24 cellular contexts compared by ENCODE assay signal in genomic region chr10:34872820-34873219, GRCh38.
"Had no signal": no experiment of that assay in that cellular context is flagged by ENCODE, and none has a peak within 500 bp of the region (broad histone marks: within the 10 kb centered on the region; RNA-seq: fewer than 3 reads in every experiment).

No MANE protein-coding gene starts in this region.

- H3K4me3 ChIP-seq: K562, SJSA1, SK-N-MC had no signal

- H3K9me3 ChIP-seq: SJSA1 had no signal

- H3K27ac ChIP-seq: HL-60, SJSA1, SK-N-MC had no signal

- H3K27me3 Mint-ChIP-seq: IgD-negative memory B cell had no signal

- DNase-seq: Karpas-422, MV-4-11, NCI-H1048, NCI-H1105, NCI-H1417, NCI-H1436 treated with DMSO at 0.1 percent for 48 hours, NCI-H1694, NCI-H1930, NCI-H2081, NCI-H2107, NCI-H226, NCI-H446 treated with DMSO at 0.1 percent for 48 hours, NCI-H510A treated with DMSO at 0.1 percent for 48 hours, NCI-H526, NCI-H748 treated with DMSO at 0.1 percent for 48 hours, Right ventricle myocardium superior, RPMI8226, SIG-M5, T-helper 2 cell had no signal

- H3K27ac Mint-ChIP-seq: IgD-negative memory B cell had no signal

- ATAC-seq: K562 had no signal

- H3K36me3 ChIP-seq: SJSA1 had no signal

- H3K4me1 Mint-ChIP-seq: IgD-negative memory B cell had no signal

- H3K36me3 Mint-ChIP-seq: IgD-negative memory B cell had no signal

- H3K4me3 Mint-ChIP-seq: IgD-negative memory B cell had no signal

- H3K4me1 ChIP-seq: SJSA1 had no signal
